Comparison of ENCODE assay signal across 21 cellular contexts in the genomic region with DNA sequence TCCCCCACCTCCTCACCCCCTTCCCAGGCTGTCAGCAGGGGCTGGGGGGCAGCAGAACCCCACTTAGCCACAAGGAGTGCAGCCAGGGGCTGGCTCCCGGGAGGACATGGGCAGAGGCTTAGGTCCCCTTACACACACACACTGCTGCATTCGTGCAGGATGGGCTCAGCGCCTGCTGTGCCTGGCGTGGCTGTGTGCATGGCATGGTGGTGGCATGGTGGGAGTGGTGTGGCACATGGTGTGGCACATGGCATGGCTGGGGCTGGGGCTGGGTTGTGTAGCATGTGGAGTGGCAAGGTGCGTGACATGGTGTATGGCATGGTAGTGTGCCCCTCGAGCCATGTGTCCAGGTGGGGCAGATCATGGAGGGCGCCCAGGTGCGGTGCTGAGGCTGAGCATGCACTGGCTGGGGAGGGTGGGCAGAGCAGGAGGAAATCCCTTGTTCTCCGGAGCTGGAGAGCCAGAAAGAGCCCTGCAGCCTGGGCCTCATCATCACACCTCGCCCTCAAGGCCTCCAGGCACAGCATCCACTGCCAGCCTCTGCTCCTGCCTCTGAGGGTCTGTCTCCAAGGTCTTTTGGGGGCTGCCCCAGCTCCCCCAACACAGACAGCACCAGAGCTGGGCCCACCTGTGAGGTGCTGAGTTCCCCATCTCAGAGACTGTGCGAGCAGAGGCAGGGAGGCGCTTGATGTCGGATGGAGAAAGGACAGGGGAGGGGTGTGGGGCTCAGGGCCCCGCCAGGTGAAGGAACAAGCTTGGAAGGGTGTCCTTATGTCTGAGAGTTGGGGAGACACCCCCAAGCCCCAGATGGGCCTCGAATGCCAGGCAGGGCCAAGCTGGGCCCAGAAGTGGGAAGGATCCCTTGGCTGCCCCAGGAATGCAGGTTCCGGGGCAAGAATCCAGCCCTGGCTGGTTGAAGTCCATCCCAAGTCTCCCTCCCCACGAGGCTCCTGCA.
"Had no signal": no experiment of that assay in that cellular context is flagged by ENCODE, and none has a peak within 500 bp of the region (broad histone marks: within the 10 kb centered on the region; RNA-seq: fewer than 3 reads in every experiment).

No MANE protein-coding gene starts in this region.

- FAIRE-seq: endometrium, urothelium cell line had no signal

- H3K36me3 ChIP-seq: prostate gland, right atrium auricular region, tibial artery had no signal

- H3K9me3 ChIP-seq: prostate gland had no signal

- H3K4me1 Mint-ChIP-seq: activated naive CD8-positive, alpha-beta T cell treated with anti-CD3 and anti-CD28 coated beads, Interleukin-2, amount 10 ng/mL, durations not matched to agents 7 days and 5 days; immature natural killer cell had no signal

- H3K4me1 ChIP-seq: foreskin keratinocyte, prostate gland had no signal

- H3K27me3 ChIP-seq: right atrium auricular region, tibial artery had no signal

- H3K4me3 Mint-ChIP-seq: activated CD4-positive, alpha-beta memory T cell treated with anti-CD3 and anti-CD28 coated beads for 36 hours; activated naive CD4-positive, alpha-beta T cell treated with anti-CD3 and anti-CD28 coated beads for 36 hours; activated naive CD8-positive, alpha-beta T cell treated with anti-CD3 and anti-CD28 coated beads, Interleukin-2, amount 10 ng/mL, durations not matched to agents 7 days and 5 days; immature natural killer cell; stimulated activated naive CD8-positive, alpha-beta T cell treated with anti-CD3 and anti-CD28 coated beads, Interleukin-15, Interleukin-2, amounts not matched to agents 100 ng/mL and 50 ng/mL, for 24 hours; T-helper 17 cell had no signal

- DNase-seq: activated CD4-positive, alpha-beta memory T cell treated with anti-CD3 and anti-CD28 coated beads for 36 hours; activated CD4-positive, alpha-beta T cell treated with anti-CD3 and anti-CD28 coated beads for 48 hours; activated CD4-positive, CD25-positive, alpha-beta regulatory T cell; activated naive CD4-positive, alpha-beta T cell treated with anti-CD3 and anti-CD28 coated beads for 36 hours; activated naive CD8-positive, alpha-beta T cell treated with anti-CD3 and anti-CD28 coated beads, Interleukin-2, amount 10 ng/mL, durations not matched to agents 7 days and 5 days; activated T-cell treated with anti-CD3 and anti-CD28 coated beads, Interleukin-2, amount 50 U/mL, for 48 hours; amniotic stem cell; immature natural killer cell; kidney glomerular epithelial cell; stimulated activated CD4-positive, alpha-beta T cell treated with anti-CD3 and anti-CD28 coated beads, Interleukin-12 subunit alpha, Interleukin-12 subunit beta, amount 100 ng/mL, for 4 hours; stimulated activated CD4-positive, alpha-beta T cell treated with anti-CD3 and anti-CD28 coated beads, Interleukin-4, amount 100 ng/mL, for 4 hours; SW 1271; T-helper 17 cell; tibial artery had no signal

- H3K4me3 ChIP-seq: prostate gland, right atrium auricular region, tibial artery had no signal

- H3K27ac Mint-ChIP-seq: activated CD4-positive, alpha-beta memory T cell treated with anti-CD3 and anti-CD28 coated beads for 36 hours; activated naive CD4-positive, alpha-beta T cell treated with anti-CD3 and anti-CD28 coated beads for 36 hours; activated naive CD8-positive, alpha-beta T cell treated with anti-CD3 and anti-CD28 coated beads, Interleukin-2, amount 10 ng/mL, durations not matched to agents 7 days and 5 days; immature natural killer cell; stimulated activated naive CD8-positive, alpha-beta T cell treated with anti-CD3 and anti-CD28 coated beads, Interleukin-15, Interleukin-2, amounts not matched to agents 100 ng/mL and 50 ng/mL, for 24 hours had no signal

- H3K36me3 Mint-ChIP-seq: immature natural killer cell had no signal

- H3K27me3 Mint-ChIP-seq: activated CD4-positive, alpha-beta memory T cell treated with anti-CD3 and anti-CD28 coated beads for 36 hours; activated naive CD8-positive, alpha-beta T cell treated with anti-CD3 and anti-CD28 coated beads, Interleukin-2, amount 10 ng/mL, durations not matched to agents 7 days and 5 days; stimulated activated naive CD8-positive, alpha-beta T cell treated with anti-CD3 and anti-CD28 coated beads, Interleukin-15, Interleukin-2, amounts not matched to agents 100 ng/mL and 50 ng/mL, for 24 hours; T-helper 17 cell had no signal

- H3K27ac ChIP-seq: foreskin keratinocyte, prostate gland, right atrium auricular region, tibial artery had no signal

- ATAC-seq: left ventricle myocardium superior, T-helper 17 cell had no signal
